In genomic region chr11:69049490-69049867, GRCh38 we compare ENCODE assay signal across 8 cellular contexts. TPM values are rescaled to one million over a fixed set of nuclear protein-coding genes. Genes with fewer than 3 reads are reported as not detected.
DNase-seq lines count a peak whose midpoint lies in the region; ATAC-seq and TF ChIP-seq lines count a peak whose summit lies in the region.

No MANE protein-coding gene starts in this region.

- H3K9me3 ChIP-seq in mononuclear cell (ENCODE audit: low read depth, low read length) (no peaks in the 10 kb centered on the region), aorta (ENCODE audit: control insufficient read depth, low read length) (no peaks in the 10 kb centered on the region)

- peak; percentile 8 for ATAC-seq in aorta (ENCODE audit: low FRiP score)
- ATAC-seq in GM19023 (IDR thresholded peaks at IDR 0.05; ENCODE audit: unreplicated experiment) = no peak

- no peaks in the 10 kb centered on the region for H3K27me3 ChIP-seq in mononuclear cell (ENCODE audit: insufficient read depth, low read length)
- no peaks in the 10 kb centered on the region for H3K27me3 ChIP-seq in aorta (ENCODE audit: control insufficient read depth in 1 of 2, insufficient read depth in 2 of 2, low read length in 1 of 2)

- DNase-seq in RPMI8226 (peak; percentile 31), aorta (no peak), NCI-H2107 treated with DMSO at 0.1 percent for 48 hours (lab: John Stamatoyannopoulos, UW; ENCODE audit: unreplicated experiment) (no peak), ACHN (no peak)

- intact Hi-C loops in aorta (cut with DNase I) = loop anchor here (2.0 to 10.0 kb wide), 4 partner anchors 37 to 147 kb away; partner anchors contain the start of genes IGHMBP2 (in 1 of the 2), MRGPRF (in 1 of the 2) and MRPL21 (in 1 of the 2)

- TF ChIP-seq CTCF in GM12875 (IDR thresholded peaks at IDR 0.05; ENCODE audit: borderline replicate concordance, insufficient read depth, low read depth, low read length) = no peak

- in situ Hi-C loops in ACHN (cut with HindIII; ENCODE audit: low pct_ligation_motif_present, low pct_unique_long_range_greater_than_20kb, low sequenced_read_pairs) = no loop called here

- H3K27ac ChIP-seq in cingulate gyrus (ENCODE audit: low read depth, low read length) (peak overlapping the region; percentile 81), aorta (ENCODE audit: low read depth in 1 of 2, low read length in 2 of 2) (peak overlapping the region; percentile 43 to 57)

- H3K4me1 ChIP-seq in mononuclear cell (ENCODE audit: insufficient read depth, low read length) = peaks cover 45% of the 10 kb centered on the region
- no peaks in the 10 kb centered on the region for H3K4me1 ChIP-seq in aorta (ENCODE audit: control insufficient read depth in 1 of 2, insufficient read depth in 2 of 2, low read length in 2 of 2)

- H3K36me3 ChIP-seq in aorta (ENCODE audit: control insufficient read depth in 1 of 2, insufficient read depth in 2 of 2, low read length in 1 of 2) = peaks cover 0 to 2% of the 10 kb centered on the region in 2 donors

- H3K4me3 ChIP-seq in GM12875 (ENCODE audit: low read depth, low read length) (peak overlapping the region; percentile 98), mononuclear cell (ENCODE audit: low read length) (peak overlapping the region; percentile 87), aorta (ENCODE audit: low read length in 2 of 2) (peak overlapping the region; percentile 43 to 72)

- 21 to 28% methylated on average over 13 to 15 of the region's 15 CpGs for WGBS in aorta, 2 donors

RNA-seq across cellular contexts. Expression of gene TPCN2, which starts 0.7 kb away (rescaled TPM):
- total RNA-seq in mononuclear cell = 9.1 TPM
- total RNA-seq in aorta = 10 to 100 TPM; 25.8 to 27.9 TPM
- 10 to 100 TPM in 1 of 2 donors, 1 to 10 TPM in 1; 1.5 to 20.8 TPM for polyA plus RNA-seq in aorta

RNA-seq across cellular contexts. Expression of gene MRGPRF, which starts 36.4 kb away (rescaled TPM):
- total RNA-seq in mononuclear cell = under 0.01 TPM
- 100 to 1,000 TPM in 1 of 2 donors, 10 to 100 TPM in 1; 75.7 to 108 TPM for total RNA-seq in aorta
- 100 to 1,000 TPM in 1 of 2 donors, 10 to 100 TPM in 1; 26.4 to 130 TPM for polyA plus RNA-seq in aorta

Comparison
In these comparisons a context has a peak if more than half of its experiments do, and no peak if none do; other contexts are left out.
1. RNA of gene MRGPRF, which starts 36.4 kb away (total RNA-seq): 75.7 to 108 TPM in aorta; under 0.01 TPM in mononuclear cell (single experiment); every median in the first group is over 10 times any median in the second.
2. Peak in every context shown above with its lines, with median percentiles within 50 percentile points of each other: H3K4me3 ChIP-seq.